ENCODE assay signal across 8 cellular contexts in genomic region chr22:41925783-41926460, GRCh38. TPM values are rescaled to one million over a fixed set of nuclear protein-coding genes. Genes with fewer than 3 reads are reported as not detected.
A peak's percentile ranks its signal among the peaks of the same experiment; 100 is the strongest.
DNase-seq lines count a peak whose midpoint lies in the region; ATAC-seq and TF ChIP-seq lines count a peak whose summit lies in the region.

No MANE protein-coding gene starts in this region.

- POLR2A ChIA-PET in activated CD4-positive, alpha-beta T cell treated with anti-CD3 and anti-CD28 coated beads for 36 hours (lab: Charles Lee) = interaction anchor here (0.6 to 1.9 kb wide), 8 partner anchors 12 to 67 kb away, joined by 3 to 18 read pairs (median 4); no protein-coding TSS in a partner anchor

- intact Hi-C loops in activated CD4-positive, alpha-beta T cell treated with anti-CD3 and anti-CD28 coated beads for 36 hours (cut with DNase I, micrococcal nuclease) = loop anchor here in 1 of 2 experiments (2.0 kb wide), 1 partner anchor 15 kb away; no protein-coding TSS in a partner anchor

- no peak overlapping the region for H3K4me3 ChIP-seq in MG63

- DNase-seq in AG08395 (ENCODE audit: low spot score) = peak; percentile 61
- peak; percentile 43 for DNase-seq in MG63
- peak; percentile 88 for DNase-seq in activated CD4-positive, alpha-beta T cell treated with anti-CD3 and anti-CD28 coated beads for 36 hours
- peak; percentile 65 for DNase-seq in dermis blood vessel endothelial cell
- peak in 1 of 2 experiments; percentile 76 for DNase-seq in mesothelial cell of epicardium (ENCODE audit: low spot score in 2 of 2, unreplicated experiment in 2 of 2)
- peak; percentile 83 to 87 for DNase-seq in stimulated activated effector memory CD8-positive, alpha-beta T cell treated with anti-CD3 and anti-CD28 coated beads, Interleukin-12 subunit alpha, Interleukin-12 subunit beta, amount 100 ng/mL, for 72 hours (ENCODE audit: low spot score in 2 of 2)

- no peaks in the 10 kb centered on the region for H3K9me3 Mint-ChIP-seq in activated CD4-positive, alpha-beta T cell treated with anti-CD3 and anti-CD28 coated beads for 36 hours (ENCODE audit: low read depth)
- no peaks in the 10 kb centered on the region for H3K9me3 Mint-ChIP-seq in mesothelial cell of epicardium
- H3K9me3 Mint-ChIP-seq in stimulated activated effector memory CD8-positive, alpha-beta T cell treated with anti-CD3 and anti-CD28 coated beads, Interleukin-12 subunit alpha, Interleukin-12 subunit beta, amount 100 ng/mL, for 72 hours = no peaks in the 10 kb centered on the region

- H3K4me3 Mint-ChIP-seq in activated CD4-positive, alpha-beta T cell treated with anti-CD3 and anti-CD28 coated beads for 36 hours = peak overlapping the region; percentile 66
- H3K4me3 Mint-ChIP-seq in mesothelial cell of epicardium = peak overlapping the region; percentile 61
- H3K4me3 Mint-ChIP-seq in stimulated activated effector memory CD8-positive, alpha-beta T cell treated with anti-CD3 and anti-CD28 coated beads, Interleukin-12 subunit alpha, Interleukin-12 subunit beta, amount 100 ng/mL, for 72 hours = peak overlapping the region; percentile 79

- TF ChIP-seq CTCF in mesothelial cell of epicardium (IDR thresholded peaks at IDR 0.05; ENCODE audit: unreplicated experiment) = peak; percentile 63

- H3K4me1 Mint-ChIP-seq in activated CD4-positive, alpha-beta T cell treated with anti-CD3 and anti-CD28 coated beads for 36 hours = peaks cover 14% of the 10 kb centered on the region
- H3K4me1 Mint-ChIP-seq in mesothelial cell of epicardium = peaks cover 10% of the 10 kb centered on the region
- H3K4me1 Mint-ChIP-seq in stimulated activated effector memory CD8-positive, alpha-beta T cell treated with anti-CD3 and anti-CD28 coated beads, Interleukin-12 subunit alpha, Interleukin-12 subunit beta, amount 100 ng/mL, for 72 hours = peaks cover 38% of the 10 kb centered on the region

- peaks cover 5% of the 10 kb centered on the region for H3K27me3 Mint-ChIP-seq in activated CD4-positive, alpha-beta T cell treated with anti-CD3 and anti-CD28 coated beads for 36 hours
- peaks cover 46% of the 10 kb centered on the region for H3K27me3 Mint-ChIP-seq in mesothelial cell of epicardium (ENCODE audit: low read depth)

- H3K36me3 Mint-ChIP-seq in activated CD4-positive, alpha-beta T cell treated with anti-CD3 and anti-CD28 coated beads for 36 hours (ENCODE audit: low read depth) = no peaks in the 10 kb centered on the region
- no peaks in the 10 kb centered on the region for H3K36me3 Mint-ChIP-seq in mesothelial cell of epicardium
- H3K36me3 Mint-ChIP-seq in stimulated activated effector memory CD8-positive, alpha-beta T cell treated with anti-CD3 and anti-CD28 coated beads, Interleukin-12 subunit alpha, Interleukin-12 subunit beta, amount 100 ng/mL, for 72 hours = peaks cover 22% of the 10 kb centered on the region

- H3K27ac Mint-ChIP-seq in activated CD4-positive, alpha-beta T cell treated with anti-CD3 and anti-CD28 coated beads for 36 hours = peak overlapping the region; percentile 58
- no peak overlapping the region for H3K27ac Mint-ChIP-seq in mesothelial cell of epicardium
- peak overlapping the region; percentile 80 for H3K27ac Mint-ChIP-seq in stimulated activated effector memory CD8-positive, alpha-beta T cell treated with anti-CD3 and anti-CD28 coated beads, Interleukin-12 subunit alpha, Interleukin-12 subunit beta, amount 100 ng/mL, for 72 hours

- no peaks in the 10 kb centered on the region for H3K9me3 ChIP-seq in MG63

- peak; percentile 42 for ATAC-seq in GM18909 (IDR thresholded peaks at IDR 0.05; ENCODE audit: poor library complexity, unreplicated experiment)
- ATAC-seq in activated CD4-positive, alpha-beta T cell treated with anti-CD3 and anti-CD28 coated beads for 36 hours = peak; percentile 87
- peak; percentile 87 for ATAC-seq in stimulated activated effector memory CD8-positive, alpha-beta T cell treated with anti-CD3 and anti-CD28 coated beads, Interleukin-12 subunit alpha, Interleukin-12 subunit beta, amount 100 ng/mL, for 72 hours
- ATAC-seq in GM18517 (IDR thresholded peaks at IDR 0.05; ENCODE audit: unreplicated experiment) = no peak

- no peaks in the 10 kb centered on the region for H3K27me3 ChIP-seq in MG63

- H3K36me3 ChIP-seq in MG63 = no peaks in the 10 kb centered on the region

- CTCF ChIA-PET in activated CD4-positive, alpha-beta T cell treated with anti-CD3 and anti-CD28 coated beads for 36 hours (lab: Charles Lee) = interaction anchor here (0.6 to 2.4 kb wide), 27 partner anchors 9 to 518 kb away, joined by 3 to 17 read pairs (median 4); partner anchors contain the start of genes CCDC134 and CENPM

RNA-seq across cellular contexts. Expression of gene TNFRSF13C, which starts 0.7 kb away (rescaled TPM):
- total RNA-seq in MG63 (2014; rRNA removed; shearing (Covaris generic); ENCODE audit: low replicate concordance) = not detected in 2 replicates
- total RNA-seq in activated CD4-positive, alpha-beta T cell treated with anti-CD3 and anti-CD28 coated beads for 36 hours = 1 to 10 TPM; 2.2 to 3.0 TPM
- not detected in 2 replicates for total RNA-seq in dermis blood vessel endothelial cell
- total RNA-seq in mesothelial cell of epicardium = 3.1 to 3.5 TPM (median 3.3 TPM) in 3 replicates

RNA-seq across cellular contexts. Expression of gene SHISA8, which starts 11.0 kb away (rescaled TPM):
- not detected in 2 replicates for total RNA-seq in MG63 (2014; rRNA removed; shearing (Covaris generic); ENCODE audit: low replicate concordance)
- total RNA-seq in activated CD4-positive, alpha-beta T cell treated with anti-CD3 and anti-CD28 coated beads for 36 hours = 1 to 10 TPM; 1.4 to 1.9 TPM
- total RNA-seq in dermis blood vessel endothelial cell (not detected in 2 replicates), mesothelial cell of epicardium (not detected in 3 replicates)

RNA-seq across cellular contexts. Expression of gene CENPM, which starts 21.0 kb away (rescaled TPM):
- total RNA-seq in MG63 (2014; rRNA removed; shearing (Covaris generic); ENCODE audit: low replicate concordance) = 23.6 and 60.6 TPM in 2 replicates
- 10 to 100 TPM; 65.2 to 82.1 TPM for total RNA-seq in activated CD4-positive, alpha-beta T cell treated with anti-CD3 and anti-CD28 coated beads for 36 hours
- total RNA-seq in dermis blood vessel endothelial cell (13.1 and 34.2 TPM in 2 replicates), mesothelial cell of epicardium (12.5 to 14.9 TPM (median 13.3 TPM) in 3 replicates)

RNA-seq across cellular contexts. Expression of gene SEPTIN3, which starts 43.3 kb away (rescaled TPM):
- total RNA-seq in MG63 (2014; rRNA removed; shearing (Covaris generic); ENCODE audit: low replicate concordance) = 0.43 and 3.5 TPM in 2 replicates
- total RNA-seq in activated CD4-positive, alpha-beta T cell treated with anti-CD3 and anti-CD28 coated beads for 36 hours = 1 to 10 TPM; 1.8 to 2.2 TPM
- total RNA-seq in dermis blood vessel endothelial cell (under 0.01 and 0.14 TPM in 2 replicates), mesothelial cell of epicardium (8.8 to 9.0 TPM (median 9.0 TPM) in 3 replicates)
